In the genomic region with DNA sequence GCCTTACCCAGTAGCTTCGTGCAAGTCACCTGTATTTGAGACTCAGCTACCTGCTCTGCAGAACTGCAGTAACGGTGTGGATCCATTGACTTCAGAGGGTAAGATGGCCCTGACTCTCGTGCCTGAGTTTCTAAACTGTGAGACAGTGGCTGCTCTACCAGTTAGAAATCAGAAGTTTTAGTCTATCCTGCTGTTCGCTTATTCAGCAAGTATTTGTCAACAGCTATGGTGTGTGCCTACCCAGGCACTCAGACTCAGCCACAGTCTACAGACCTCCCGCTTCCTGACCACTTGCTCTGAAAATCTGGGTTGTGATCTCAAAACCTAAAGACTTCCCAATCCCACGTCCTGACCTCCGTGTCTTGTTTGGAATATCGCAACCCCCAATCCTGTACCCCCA, we compare ENCODE assay signal across 26 cellular contexts. TPM values are rescaled to one million over a fixed set of nuclear protein-coding genes. Genes with fewer than 3 reads are reported as not detected.
A peak's percentile ranks its signal among the peaks of the same experiment; 100 is the strongest.
DNase-seq lines count a peak whose midpoint lies in the region; ATAC-seq, FAIRE-seq and TF ChIP-seq lines count a peak whose summit lies in the region.
"Had no signal": no experiment of that assay in that cellular context is flagged by ENCODE, and none has a peak within 500 bp of the region (broad histone marks: within the 10 kb centered on the region; RNA-seq: fewer than 3 reads in every experiment).

No MANE protein-coding gene starts in this region.

- CTCF ChIA-PET in HepG2 (lab: Yijun Ruan, JAX; ENCODE audit: low intra/inter-chr PET ratio, low total read pairs) (no interaction called here), IMR-90 (lab: Yijun Ruan, JAX) (interaction anchor here (1.1 to 1.3 kb wide), 2 partner anchors 19 to 32 kb away, joined by 4 to 5 read pairs; no protein-coding TSS in a partner anchor)

- no peak overlapping the region for H2BK15ac ChIP-seq in IMR-90 (ENCODE audit: low read depth, low read length)

- H3K23ac ChIP-seq in IMR-90 (ENCODE audit: low read depth, low read length): no peak overlapping the region

- H2BK120ac ChIP-seq in IMR-90 (ENCODE audit: low read depth, low read length): no peak overlapping the region

- no peak overlapping the region for H4K91ac ChIP-seq in IMR-90 (ENCODE audit: insufficient read depth, low read depth, low read length)

- no peak overlapping the region for H3K56ac ChIP-seq in IMR-90 (ENCODE audit: extremely low read depth, insufficient read depth, low read length)

- no peak overlapping the region for H3K27ac ChIP-seq in HepG2 (ENCODE audit: extremely low read length, insufficient read depth, low read length)
- H3K27ac ChIP-seq in right lobe of liver: no peak overlapping the region
- no peak overlapping the region for H3K27ac ChIP-seq in IMR-90 (ENCODE audit: insufficient read depth, low read length)
- H3K27ac ChIP-seq in spleen: no peak overlapping the region
- H3K27ac ChIP-seq: 22Rv1; BLaER1 treated with 17β-estradiol and CSF1 and Interleukin-3, amounts not matched to agents 10 nM and 100 nM had no signal

- 49% methylated on average over 7 of the region's 8 CpGs for WGBS in HepG2 (ENCODE audit: low lambda C conversion rate)
- 88% methylated on average over 4 of the region's 8 CpGs for WGBS in right lobe of liver (ENCODE audit: insufficient coverage, low coverage, low lambda C conversion rate, missing lambda C conversion rate)
- 94% methylated on average over 4 of the region's 8 CpGs; no CpG with 5 or more reads in 1 of the 2 experiments for WGBS in IMR-90 (ENCODE audit: extremely low coverage in 2 of 2, insufficient read length in 1 of 2), 2 experiments
- WGBS in spleen, 5 donors: 78 to 93% (median 90%) methylated on average over 7 to 8 of the region's 8 CpGs

- intact Hi-C loops in HepG2 (cut with micrococcal nuclease; ENCODE audit: unreplicated experiment): no loop called here
- intact Hi-C loops in right lobe of liver (cut with DNase I): no loop called here
- intact Hi-C loops in IMR-90 (cut with micrococcal nuclease): no loop called here
- intact Hi-C loops in dendritic cell treated with granulocyte-macrophage colony-stimulating factor and Interleukin-4, amounts not matched to agents 40 ng/mL and 50 ng/mL, for 4 days (cut with micrococcal nuclease): no loop called here
- intact Hi-C loops in spleen (cut with DNase I; ENCODE audit: low total_unique reads): no loop called here

- H3K27me3 Mint-ChIP-seq in dendritic cell treated with granulocyte-macrophage colony-stimulating factor and Interleukin-4, amounts not matched to agents 40 ng/mL and 50 ng/mL, for 4 days: no peaks in the 10 kb centered on the region

- H3K14ac ChIP-seq in IMR-90 (replicated peaks; ENCODE audit: low read depth, low read length): no peak overlapping the region; the same call in 1 of the 2 replicates

- peaks cover 14% of the 10 kb centered on the region for H3K36me3 Mint-ChIP-seq in dendritic cell treated with granulocyte-macrophage colony-stimulating factor and Interleukin-4, amounts not matched to agents 40 ng/mL and 50 ng/mL, for 4 days (ENCODE audit: low read depth)
- H3K36me3 Mint-ChIP-seq: CD14-positive monocyte; CD8-positive, alpha-beta T cell had no signal

- H3K4me3 ChIP-seq in HepG2 (replicated peaks in 1 of 3; ENCODE audit: insufficient read depth in 1 of 3, low read depth in 2 of 3, low read length in 3 of 3) (no peak overlapping the region), right lobe of liver (no peak overlapping the region), IMR-90 (ENCODE audit: insufficient read depth, low read depth, low read length) (no peak overlapping the region), spleen (no peak overlapping the region)
- H3K4me3 ChIP-seq: BLaER1 treated with 17β-estradiol and CSF1 and Interleukin-3, amounts not matched to agents 10 nM and 100 nM; HAP-1 had no signal

- H3K9me3 Mint-ChIP-seq in dendritic cell treated with granulocyte-macrophage colony-stimulating factor and Interleukin-4, amounts not matched to agents 40 ng/mL and 50 ng/mL, for 4 days: no peaks in the 10 kb centered on the region
- H3K9me3 Mint-ChIP-seq: CD8-positive, alpha-beta T cell; HFFc6 had no signal

- H3K79me2 ChIP-seq in HepG2 (ENCODE audit: insufficient read depth, low read length): no peaks in the 10 kb centered on the region

- DNase-seq in HepG2 (ENCODE audit: low spot score): no peak
- no peak for DNase-seq in right lobe of liver
- DNase-seq in IMR-90: no peak
- DNase-seq in frontal cortex (ENCODE audit: low spot score in 2 of 2): no peak
- DNase-seq in retina: no peak
- DNase-seq in spleen: no peak
- DNase-seq: ACHN; AML-193; BE2C; CD8-positive, alpha-beta T cell; DMS 273 treated with DMSO at 0.1 percent for 48 hours; DMS79; EL; GDM1; GOT3; HFFc6 had no signal

- in situ Hi-C loops in HepG2 (cut with HindIII; ENCODE audit: extremely low pct_ligation_motif_present, low pct_unique_long_range_greater_than_20kb) (no loop called here), IMR-90 (cut with MboI; ENCODE audit: low sequenced_read_pairs) (no loop called here)

- peak overlapping the region; percentile 94 for H3K27ac Mint-ChIP-seq in dendritic cell treated with granulocyte-macrophage colony-stimulating factor and Interleukin-4, amounts not matched to agents 40 ng/mL and 50 ng/mL, for 4 days
- H3K27ac Mint-ChIP-seq: CD14-positive monocyte; CD8-positive, alpha-beta T cell; HFFc6 had no signal

- no peak overlapping the region for H3K4ac ChIP-seq in IMR-90 (ENCODE audit: low read depth, low read length)

- H3K4me2 ChIP-seq in HepG2 (ENCODE audit: low read depth, low read length): no peak overlapping the region
- no peak overlapping the region for H3K4me2 ChIP-seq in IMR-90 (ENCODE audit: low read depth, low read length)
- H3K4me2 ChIP-seq: BLaER1 treated with 17β-estradiol and CSF1 and Interleukin-3, amounts not matched to agents 10 nM and 100 nM had no signal

- no peak overlapping the region for H2AK5ac ChIP-seq in IMR-90 (ENCODE audit: low read depth, low read length)

- no peak overlapping the region for H2AK9ac ChIP-seq in IMR-90 (replicated peaks; ENCODE audit: low read depth, low read length, poor library complexity)

- no peaks in the 10 kb centered on the region for H4K20me1 ChIP-seq in HepG2 (ENCODE audit: insufficient read depth, low read length)
- no peaks in the 10 kb centered on the region for H4K20me1 ChIP-seq in IMR-90 (ENCODE audit: insufficient read depth, low read length)
- H4K20me1 ChIP-seq: BLaER1 treated with 17β-estradiol and CSF1 and Interleukin-3, amounts not matched to agents 10 nM and 100 nM had no signal

- H3K9ac ChIP-seq in HepG2 (ENCODE audit: insufficient read depth, low read depth, low read length): no peak overlapping the region
- no peak overlapping the region for H3K9ac ChIP-seq in IMR-90 (ENCODE audit: low read depth, low read length)
- H3K9ac ChIP-seq: BLaER1 treated with 17β-estradiol and CSF1 and Interleukin-3, amounts not matched to agents 10 nM and 100 nM had no signal

- POLR2A ChIA-PET in HepG2 (lab: Yijun Ruan, JAX) (no interaction called here), IMR-90 (lab: Charles Lee; ENCODE audit: unreplicated experiment) (interaction anchor here (0.5 kb wide), 1 partner anchor 9 kb away, joined by 3 read pairs; no protein-coding TSS in a partner anchor)

- TF ChIP-seq CTCF in HepG2 (CRISPR knock-in tag; IDR thresholded peaks at IDR 0.05): no peak
- no peak for TF ChIP-seq CTCF in right lobe of liver (IDR thresholded peaks at IDR 0.05)
- no peak for TF ChIP-seq CTCF in IMR-90 (conservative IDR thresholded peaks at IDR 0.05; ENCODE audit: low read depth, low read length)
- TF ChIP-seq CTCF in spleen (IDR thresholded peaks at IDR 0.05 in 8 of 11, conservative IDR thresholded peaks at IDR 0.05 in 3 of 11): no peak

- H2BK5ac ChIP-seq in IMR-90 (ENCODE audit: low read depth, low read length, poor library complexity, severe bottlenecking): no peak overlapping the region

- no peak for FAIRE-seq in HepG2 (lab: Jason Lieb, UNC)
- no peak for FAIRE-seq in frontal cortex (lab: Jason Lieb, UNC)
- FAIRE-seq: A204.1, D721Med, GM12892, H54 had no signal

- TF ChIP-seq POLR2A in HepG2 (IDR thresholded peaks at IDR 0.05; ENCODE audit: insufficient read depth in 1 of 2, low read depth in 2 of 2, low read length in 2 of 2): no peak
- no peak for TF ChIP-seq POLR2A in right lobe of liver (IDR thresholded peaks at IDR 0.05)
- no peak for TF ChIP-seq POLR2A in IMR-90 (IDR thresholded peaks at IDR 0.05; ENCODE audit: low read depth, low read length)
- TF ChIP-seq POLR2A in spleen (IDR thresholded peaks at IDR 0.05): no peak

- H4K8ac ChIP-seq in IMR-90 (ENCODE audit: low read depth in 2 of 2, low read length in 2 of 2): no peak overlapping the region

- H3K4me1 ChIP-seq in HepG2 (ENCODE audit: insufficient read depth, low read length) (peaks cover 30% of the 10 kb centered on the region), right lobe of liver (peaks cover 0 to 11% (median 0%) of the 10 kb centered on the region in 4 donors), IMR-90 (ENCODE audit: control insufficient read depth, insufficient read depth, low read length) (0 out of 2 replicates have a peak, but pooled peaks cover 1% of the 10 kb centered on the region), spleen (peaks cover 0 to 37% (median 15%) of the 10 kb centered on the region in 6 donors)
- H3K4me1 ChIP-seq: BE2C, HAP-1 had no signal

- TF ChIP-seq RAD21 in HepG2 (CRISPR knock-in tag; IDR thresholded peaks at IDR 0.05) (no peak), IMR-90 (IDR thresholded peaks at IDR 0.05; ENCODE audit: low read length) (no peak)

- H3K79me1 ChIP-seq in IMR-90 (ENCODE audit: low read depth in 1 of 2, low read length in 2 of 2): no peaks in the 10 kb centered on the region

- H3K27me3 ChIP-seq in HepG2 (ENCODE audit: control insufficient read depth in 1 of 2, insufficient read depth in 2 of 2, low read length in 2 of 2) (peaks cover 5 to 34% of the 10 kb centered on the region in 2 experiments; a peak in 3 of 5 replicates), right lobe of liver (no peaks in the 10 kb centered on the region), IMR-90 (ENCODE audit: control insufficient read depth, insufficient read depth, low read length) (peaks cover 26% of the 10 kb centered on the region), spleen (replicated peaks in 1 of 7) (no peaks in the 10 kb centered on the region)
- H3K27me3 ChIP-seq: BE2C; BLaER1 treated with 17β-estradiol and CSF1 and Interleukin-3, amounts not matched to agents 10 nM and 100 nM had no signal

- no peak overlapping the region for H3K4me3 Mint-ChIP-seq in dendritic cell treated with granulocyte-macrophage colony-stimulating factor and Interleukin-4, amounts not matched to agents 40 ng/mL and 50 ng/mL, for 4 days
- H3K4me3 Mint-ChIP-seq: CD14-positive monocyte; CD8-positive, alpha-beta T cell; HFFc6 had no signal

- H2BK20ac ChIP-seq in IMR-90 (ENCODE audit: low read depth, low read length): no peak overlapping the region

- no peak overlapping the region for H2AFZ ChIP-seq in HepG2 (ENCODE audit: low read length)
- H2AFZ ChIP-seq in IMR-90 (replicated peaks; ENCODE audit: low read length, poor library complexity): peak overlapping the region; percentile 62

- peaks cover 71% of the 10 kb centered on the region for H3K4me1 Mint-ChIP-seq in dendritic cell treated with granulocyte-macrophage colony-stimulating factor and Interleukin-4, amounts not matched to agents 40 ng/mL and 50 ng/mL, for 4 days (ENCODE audit: low read depth)

- BruUV-seq in HepG2 (replicated peaks; lab: Mats Ljungman, UMichigan): no TSS peak
- BruUV-seq in IMR-90 (replicated peaks; lab: Mats Ljungman, UMichigan): no TSS peak

- H3K9me3 ChIP-seq in HepG2 (ENCODE audit: low read length) (no peaks in the 10 kb centered on the region), right lobe of liver (no peaks in the 10 kb centered on the region), IMR-90 (ENCODE audit: control insufficient read depth, insufficient read depth, low read length) (no peaks in the 10 kb centered on the region), spleen (no peaks in the 10 kb centered on the region)
- H3K9me3 ChIP-seq: BE2C; BLaER1 treated with 17β-estradiol and CSF1 and Interleukin-3, amounts not matched to agents 10 nM and 100 nM; HAP-1 had no signal

- dilution Hi-C loops in IMR-90 (cut with HindIII; ENCODE audit: low sequenced_read_pairs, unreplicated experiment): no loop called here

- peaks cover 6% of the 10 kb centered on the region; the same call in 1 of the 2 replicates for H3K9me1 ChIP-seq in IMR-90 (ENCODE audit: insufficient read depth, low read length)

- H4K5ac ChIP-seq in IMR-90 (ENCODE audit: low read depth, low read length): no peak overlapping the region

- no peak for ATAC-seq in HepG2
- no peak for ATAC-seq in right lobe of liver
- no peak for ATAC-seq in IMR-90 (ENCODE audit: low read depth)
- ATAC-seq in SK-N-SH treated with all-trans-retinoic acid at 6 μM for 48 hours: no peak
- ATAC-seq: CD8-positive, alpha-beta T cell had no signal

- TF ChIP-seq EP300 in HepG2 (IDR thresholded peaks at IDR 0.05; ENCODE audit: low read depth in 2 of 2, low read length in 2 of 2): no peak
- no peak for TF ChIP-seq EP300 in HepG2 (CRISPR knock-in tag; IDR thresholded peaks at IDR 0.05; ENCODE audit: borderline replicate concordance)

- no peaks in the 10 kb centered on the region for H3K36me3 ChIP-seq in HepG2 (replicated peaks in 1 of 2; ENCODE audit: control insufficient read depth in 1 of 2, insufficient read depth in 2 of 2, low read length in 2 of 2)
- no peaks in the 10 kb centered on the region for H3K36me3 ChIP-seq in right lobe of liver
- no peaks in the 10 kb centered on the region for H3K36me3 ChIP-seq in IMR-90 (ENCODE audit: control insufficient read depth, insufficient read depth, low read length)
- H3K36me3 ChIP-seq in spleen: no peaks in the 10 kb centered on the region
- H3K36me3 ChIP-seq: BE2C; BLaER1 treated with 17β-estradiol and CSF1 and Interleukin-3, amounts not matched to agents 10 nM and 100 nM; HAP-1 had no signal

- no peak overlapping the region for H3K18ac ChIP-seq in IMR-90 (ENCODE audit: low read depth, low read length)

RNA-seq across cellular contexts. Expression of gene AQP3, which starts 13.5 kb away (rescaled TPM):
- total RNA-seq in HepG2 (2016; rRNA removed; fragmentation: Illumina TruSeq; extraction: Trizol) (0.87 and 1.4 TPM in 2 replicates), right lobe of liver (100 to 1,000 TPM in 3 of 6 experiments, 10 to 100 TPM in 3; 49.7 to 158 (median 109) TPM), IMR-90 (2012; rRNA removed) (3.3 and 3.8 TPM in 2 replicates), frontal cortex (not detected), spleen (100 to 1,000 TPM in 5 of 7 donors, 10 to 100 TPM in 2; 44.2 to 251 (median 126) TPM)
- 0.30 and 0.62 TPM in 2 replicates for total RNA-seq in HepG2 (2016; cell fraction: cytosol; rRNA removed; fragmentation: Illumina TruSeq; extraction: Trizol; ENCODE audit: low read depth)
- total RNA-seq in HepG2 (2016; cell fraction: insoluble cytoplasmic fraction; rRNA removed; fragmentation: Illumina TruSeq; extraction: Trizol): 0.73 and 1.5 TPM in 2 replicates
- total RNA-seq in HepG2 (2016; cell fraction: membrane; rRNA removed; fragmentation: Illumina TruSeq; extraction: Trizol): 0.65 and 0.99 TPM in 2 replicates
- 1.2 and 1.3 TPM in 2 replicates for total RNA-seq in HepG2 (2016; cell fraction: nucleus; rRNA removed; fragmentation: Illumina TruSeq; extraction: Trizol)
- polyA plus RNA-seq in HepG2 (2011; rRNA removed) (5.5 and 12.2 TPM in 2 replicates), IMR-90 (2012; rRNA removed) (10.4 and 12.2 TPM in 2 replicates), spleen (10 to 100 TPM in 1 of 3 donors, 1 to 10 TPM in 2; 5.0 to 51.4 (median 5.7) TPM)
- 7.3 and 9.8 TPM in 2 replicates for polyA plus RNA-seq in HepG2 (2011; cell fraction: cytosol; rRNA removed)
- 8.4 and 11.9 TPM in 2 replicates for polyA plus RNA-seq in HepG2 (2011; cell fraction: nucleus; rRNA removed)
- polyA plus RNA-seq in HepG2 (2012): 14.8 and 18.2 TPM in 2 replicates
- 0.33 and 0.46 TPM in 2 replicates for polyA plus RNA-seq in HepG2 (2016; cell fraction: cytosol; fragmentation: Illumina TruSeq; extraction: Trizol; ENCODE audit: low read depth)
- polyA plus RNA-seq in HepG2 (2016; cell fraction: insoluble cytoplasmic fraction; fragmentation: Illumina TruSeq; extraction: Trizol; ENCODE audit: low read depth): 0.59 and 0.63 TPM in 2 replicates
- 0.94 and 1.2 TPM in 2 replicates for polyA plus RNA-seq in HepG2 (2016; cell fraction: membrane; fragmentation: Illumina TruSeq; extraction: Trizol; ENCODE audit: low read depth)
- polyA plus RNA-seq in HepG2 (2016; cell fraction: nucleus; fragmentation: Illumina TruSeq; extraction: Trizol; ENCODE audit: insufficient read depth, low read depth): 1.4 and 2.5 TPM in 2 replicates
- polyA minus RNA-seq in HepG2 (2011; rRNA and poly(A)+ RNA removed; ENCODE audit: low replicate concordance): 6.2 and 648 TPM in 2 replicates
- 4.7 and 6.3 TPM in 2 replicates for polyA minus RNA-seq in HepG2 (2011; cell fraction: cytosol; rRNA and poly(A)+ RNA removed)
- polyA minus RNA-seq in HepG2 (2011; cell fraction: nucleus; rRNA and poly(A)+ RNA removed): 2.0 and 2.7 TPM in 2 replicates
- polyA plus RNA-seq in IMR-90 (2012; cell fraction: cytosol; rRNA removed): 14.4 and 24.3 TPM in 2 replicates
- polyA plus RNA-seq in IMR-90 (2012; cell fraction: nucleus; rRNA removed; ENCODE audit: low replicate concordance): 9.0 and 17.5 TPM in 2 replicates

RNA-seq across cellular contexts. Expression of gene AQP7, which starts 31.5 kb away (rescaled TPM):
- total RNA-seq in HepG2 (2016; rRNA removed; fragmentation: Illumina TruSeq; extraction: Trizol): 0.58 and 1.9 TPM in 2 replicates
- 0.71 and 0.81 TPM in 2 replicates for total RNA-seq in HepG2 (2016; cell fraction: cytosol; rRNA removed; fragmentation: Illumina TruSeq; extraction: Trizol; ENCODE audit: low read depth)
- 1.0 and 1.6 TPM in 2 replicates for total RNA-seq in HepG2 (2016; cell fraction: insoluble cytoplasmic fraction; rRNA removed; fragmentation: Illumina TruSeq; extraction: Trizol)
- total RNA-seq in HepG2 (2016; cell fraction: membrane; rRNA removed; fragmentation: Illumina TruSeq; extraction: Trizol): 0.74 and 0.86 TPM in 2 replicates
- total RNA-seq in HepG2 (2016; cell fraction: nucleus; rRNA removed; fragmentation: Illumina TruSeq; extraction: Trizol): 2.8 and 3.0 TPM in 2 replicates
- 2.1 and 5.6 TPM in 2 replicates for polyA plus RNA-seq in HepG2 (2011; rRNA removed)
- 2.7 and 3.2 TPM in 2 replicates for polyA plus RNA-seq in HepG2 (2011; cell fraction: cytosol; rRNA removed)
- 24.1 and 31.8 TPM in 2 replicates for polyA plus RNA-seq in HepG2 (2011; cell fraction: nucleus; rRNA removed)
- 7.9 and 9.8 TPM in 2 replicates for polyA plus RNA-seq in HepG2 (2012)
- 0.60 and 0.85 TPM in 2 replicates for polyA plus RNA-seq in HepG2 (2016; cell fraction: cytosol; fragmentation: Illumina TruSeq; extraction: Trizol; ENCODE audit: low read depth)
- 0.82 and 1.2 TPM in 2 replicates for polyA plus RNA-seq in HepG2 (2016; cell fraction: insoluble cytoplasmic fraction; fragmentation: Illumina TruSeq; extraction: Trizol; ENCODE audit: low read depth)
- polyA plus RNA-seq in HepG2 (2016; cell fraction: membrane; fragmentation: Illumina TruSeq; extraction: Trizol; ENCODE audit: low read depth): 1.2 and 1.7 TPM in 2 replicates
- 7.8 and 9.5 TPM in 2 replicates for polyA plus RNA-seq in HepG2 (2016; cell fraction: nucleus; fragmentation: Illumina TruSeq; extraction: Trizol; ENCODE audit: insufficient read depth, low read depth)
- 1.9 and 6.0 TPM in 2 replicates for polyA minus RNA-seq in HepG2 (2011; rRNA and poly(A)+ RNA removed; ENCODE audit: low replicate concordance)
- polyA minus RNA-seq in HepG2 (2011; cell fraction: cytosol; rRNA and poly(A)+ RNA removed): 1.2 and 1.5 TPM in 2 replicates
- polyA minus RNA-seq in HepG2 (2011; cell fraction: nucleus; rRNA and poly(A)+ RNA removed): 6.2 and 6.6 TPM in 2 replicates
- total RNA-seq in right lobe of liver: 10 to 100 TPM; 10.4 to 25.1 (median 16.6) TPM
- total RNA-seq in IMR-90 (2012; rRNA removed): 0.28 TPM in 1 of 2 replicates, not detected in the other
- 0.07 TPM in 1 of 2 replicates, not detected in the other for polyA plus RNA-seq in IMR-90 (2012; rRNA removed)
- 0.05 and 0.20 TPM in 2 replicates for polyA plus RNA-seq in IMR-90 (2012; cell fraction: cytosol; rRNA removed)
- 0.42 and 0.61 TPM in 2 replicates for polyA plus RNA-seq in IMR-90 (2012; cell fraction: nucleus; rRNA removed; ENCODE audit: low replicate concordance)
- total RNA-seq in frontal cortex: not detected
- total RNA-seq in spleen: 1 to 10 TPM in 5 of 7 donors, under 1 TPM in 2; 0.64 to 3.2 (median 2.0) TPM
- 1 to 10 TPM in 1 of 3 donors, under 1 TPM in 2; 0.26 to 2.6 (median 0.35) TPM for polyA plus RNA-seq in spleen
- total RNA-seq: CD8-positive, alpha-beta T cell; HFFc6 had no signal
- polyA plus RNA-seq: CD14-positive monocyte had no signal

RNA-seq across cellular contexts. Expression of gene NOL6, which starts 39.9 kb away (rescaled TPM):
- total RNA-seq in HepG2 (2016; rRNA removed; fragmentation: Illumina TruSeq; extraction: Trizol) (28.6 and 30.2 TPM in 2 replicates), right lobe of liver (10 to 100 TPM; 12.3 to 26.1 (median 15.4) TPM), IMR-90 (2012; rRNA removed) (42.8 and 47.3 TPM in 2 replicates), frontal cortex (13.9 TPM), spleen (10 to 100 TPM; 20.7 to 48.1 (median 28.4) TPM)
- 2.8 and 3.9 TPM in 2 replicates for total RNA-seq in HepG2 (2016; cell fraction: cytosol; rRNA removed; fragmentation: Illumina TruSeq; extraction: Trizol; ENCODE audit: low read depth)
- total RNA-seq in HepG2 (2016; cell fraction: insoluble cytoplasmic fraction; rRNA removed; fragmentation: Illumina TruSeq; extraction: Trizol): 22.1 and 31.4 TPM in 2 replicates
- total RNA-seq in HepG2 (2016; cell fraction: membrane; rRNA removed; fragmentation: Illumina TruSeq; extraction: Trizol): 9.8 and 10.2 TPM in 2 replicates
- total RNA-seq in HepG2 (2016; cell fraction: nucleus; rRNA removed; fragmentation: Illumina TruSeq; extraction: Trizol): 23.4 and 29.5 TPM in 2 replicates
- polyA plus RNA-seq in HepG2 (2011; rRNA removed) (17.0 and 23.0 TPM in 2 replicates), IMR-90 (2012; rRNA removed) (71.7 and 75.1 TPM in 2 replicates), spleen (10 to 100 TPM; 20.0 to 28.4 (median 24.6) TPM)
- 9.7 and 9.8 TPM in 2 replicates for polyA plus RNA-seq in HepG2 (2011; cell fraction: cytosol; rRNA removed)
- polyA plus RNA-seq in HepG2 (2011; cell fraction: nucleus; rRNA removed): 48.7 and 50.3 TPM in 2 replicates
- polyA plus RNA-seq in HepG2 (2012): 14.2 and 17.1 TPM in 2 replicates
- polyA plus RNA-seq in HepG2 (2016; cell fraction: cytosol; fragmentation: Illumina TruSeq; extraction: Trizol; ENCODE audit: low read depth): 2.5 and 2.9 TPM in 2 replicates
- polyA plus RNA-seq in HepG2 (2016; cell fraction: insoluble cytoplasmic fraction; fragmentation: Illumina TruSeq; extraction: Trizol; ENCODE audit: low read depth): 22.0 and 27.2 TPM in 2 replicates
- 5.3 and 7.6 TPM in 2 replicates for polyA plus RNA-seq in HepG2 (2016; cell fraction: membrane; fragmentation: Illumina TruSeq; extraction: Trizol; ENCODE audit: low read depth)
- 49.3 and 51.6 TPM in 2 replicates for polyA plus RNA-seq in HepG2 (2016; cell fraction: nucleus; fragmentation: Illumina TruSeq; extraction: Trizol; ENCODE audit: insufficient read depth, low read depth)
- polyA minus RNA-seq in HepG2 (2011; rRNA and poly(A)+ RNA removed; ENCODE audit: low replicate concordance): 38.5 and 95.8 TPM in 2 replicates
- 10.8 and 11.3 TPM in 2 replicates for polyA minus RNA-seq in HepG2 (2011; cell fraction: cytosol; rRNA and poly(A)+ RNA removed)
- 26.0 and 29.8 TPM in 2 replicates for polyA minus RNA-seq in HepG2 (2011; cell fraction: nucleus; rRNA and poly(A)+ RNA removed)
- 40.8 and 45.2 TPM in 2 replicates for polyA plus RNA-seq in IMR-90 (2012; cell fraction: cytosol; rRNA removed)
- polyA plus RNA-seq in IMR-90 (2012; cell fraction: nucleus; rRNA removed; ENCODE audit: low replicate concordance): 72.9 and 141 TPM in 2 replicates
